ENCODE assay signal across 16 cellular contexts in the genomic region with DNA sequence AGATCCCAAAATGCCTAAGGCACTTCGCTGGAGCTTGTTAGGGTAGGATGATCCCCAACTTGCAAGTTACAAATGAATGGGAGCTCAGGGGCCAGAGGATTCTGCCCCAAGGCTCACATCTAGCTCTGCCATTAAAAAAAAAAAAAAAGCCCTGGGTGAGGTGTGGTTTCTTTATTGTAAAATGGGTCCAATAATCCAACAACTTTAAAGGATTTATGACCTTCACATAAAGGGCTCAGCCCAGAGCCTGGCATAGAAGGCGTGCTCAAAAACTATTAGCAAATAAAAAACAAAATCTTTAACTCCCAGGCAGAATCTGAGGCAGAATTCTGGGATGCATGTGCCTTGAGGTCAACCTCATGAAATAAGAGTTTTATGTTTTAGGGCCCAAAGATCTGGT. TPM values are rescaled to one million over a fixed set of nuclear protein-coding genes. Genes with fewer than 3 reads are reported as not detected.
DNase-seq lines count a peak whose midpoint lies in the region; ATAC-seq and TF ChIP-seq lines count a peak whose summit lies in the region.
"Had no signal": no experiment of that assay in that cellular context is flagged by ENCODE, and none has a peak within 500 bp of the region (broad histone marks: within the 10 kb centered on the region; RNA-seq: fewer than 3 reads in every experiment).

No MANE protein-coding gene starts in this region.

- H4K20me1 ChIP-seq in DND-41 (ENCODE audit: insufficient read depth, low read length) (no peaks in the 10 kb centered on the region), Loucy (ENCODE audit: insufficient read depth, low read length, poor library complexity, severe bottlenecking) (no peaks in the 10 kb centered on the region)

- H2AFZ ChIP-seq in DND-41 (ENCODE audit: low read depth, low read length) (peak overlapping the region; percentile 51; the same call in 1 of the 2 replicates), Loucy (ENCODE audit: low read length) (no peak overlapping the region; the same call in 1 of the 2 replicates)

- H3K27ac Mint-ChIP-seq in activated T-cell treated with anti-CD3 and anti-CD28 coated beads, Interleukin-2, amount 50 U/mL, for 72 hours = no peak overlapping the region
- H3K27ac Mint-ChIP-seq in progenitor cell of endocrine pancreas = no peak overlapping the region
- H3K27ac Mint-ChIP-seq: B cell; CD4-positive, alpha-beta T cell had no signal

- H3K9me3 ChIP-seq in DND-41 (ENCODE audit: insufficient read depth, low read length, severe bottlenecking) = no peaks in the 10 kb centered on the region
- no peaks in the 10 kb centered on the region for H3K9me3 ChIP-seq in Loucy (ENCODE audit: insufficient read depth, low read depth, low read length)
- H3K9me3 ChIP-seq in mucosa of descending colon = no peaks in the 10 kb centered on the region
- H3K9me3 ChIP-seq: Caco-2 had no signal

- no peaks in the 10 kb centered on the region for H3K9me3 Mint-ChIP-seq in activated T-cell treated with anti-CD3 and anti-CD28 coated beads, Interleukin-2, amount 50 U/mL, for 72 hours
- H3K9me3 Mint-ChIP-seq in progenitor cell of endocrine pancreas (ENCODE audit: low read depth) = no peaks in the 10 kb centered on the region
- H3K9me3 Mint-ChIP-seq: CD4-positive, alpha-beta T cell had no signal

- H3K79me2 ChIP-seq in DND-41 (ENCODE audit: insufficient read depth, low read length) (peaks cover 45% of the 10 kb centered on the region), Loucy (ENCODE audit: insufficient read depth, low read length) (peaks cover 66% of the 10 kb centered on the region)

- H3K36me3 ChIP-seq in DND-41 (ENCODE audit: insufficient read depth, low read length) = peaks cover 52% of the 10 kb centered on the region
- no peaks in the 10 kb centered on the region; the same call in 1 of the 2 replicates for H3K36me3 ChIP-seq in Loucy (ENCODE audit: insufficient read depth, low read length)
- H3K36me3 ChIP-seq in mucosa of descending colon (ENCODE audit: low read depth) = no peaks in the 10 kb centered on the region

- DNase-seq in DND-41 (no peak), mucosa of descending colon (peak in 1 of 3 donors; percentile 3), progenitor cell of endocrine pancreas (ENCODE audit: low spot score, unreplicated experiment) (no peak), posterior cingulate gyrus (no peak)
- DNase-seq in activated T-cell treated with anti-CD3 and anti-CD28 coated beads, Interleukin-2, amount 50 U/mL, for 72 hours = no peak
- DNase-seq: Caco-2; CD4-positive, alpha-beta T cell; DMS153; DMS79; GF-D8; KG1 had no signal

- H3K27me3 ChIP-seq in DND-41 (ENCODE audit: insufficient read depth, low read length, poor library complexity) = no peaks in the 10 kb centered on the region
- H3K27me3 ChIP-seq in Loucy (ENCODE audit: insufficient read depth, low read length, poor library complexity, severe bottlenecking) = no peaks in the 10 kb centered on the region

- H3K4me1 ChIP-seq in DND-41 (ENCODE audit: insufficient read depth, low read length) = peaks cover 98% of the 10 kb centered on the region
- H3K4me1 ChIP-seq in Loucy (ENCODE audit: insufficient read depth, low read length, poor library complexity, severe bottlenecking) = peaks cover 65% of the 10 kb centered on the region
- H3K4me1 ChIP-seq in mucosa of descending colon (ENCODE audit: low read depth) = peaks cover 4% of the 10 kb centered on the region

- peak overlapping the region; percentile 93 for H3K27ac ChIP-seq in DND-41 (ENCODE audit: low read length)
- H3K27ac ChIP-seq: C4-2B had no signal

- intact Hi-C loops in mucosa of descending colon (cut with DNase I, micrococcal nuclease) = no loop called here
- intact Hi-C loops in posterior cingulate gyrus (cut with DNase I) = no loop called here

- peaks cover 12% of the 10 kb centered on the region for H3K27me3 Mint-ChIP-seq in activated T-cell treated with anti-CD3 and anti-CD28 coated beads, Interleukin-2, amount 50 U/mL, for 72 hours (ENCODE audit: low read depth)
- H3K27me3 Mint-ChIP-seq in progenitor cell of endocrine pancreas = peaks cover 40% of the 10 kb centered on the region

- H3K4me1 Mint-ChIP-seq in activated T-cell treated with anti-CD3 and anti-CD28 coated beads, Interleukin-2, amount 50 U/mL, for 72 hours (ENCODE audit: low read depth) = no peaks in the 10 kb centered on the region
- no peaks in the 10 kb centered on the region for H3K4me1 Mint-ChIP-seq in progenitor cell of endocrine pancreas (ENCODE audit: low read depth)

- H3K4me3 Mint-ChIP-seq in activated T-cell treated with anti-CD3 and anti-CD28 coated beads, Interleukin-2, amount 50 U/mL, for 72 hours = no peak overlapping the region
- no peak overlapping the region for H3K4me3 Mint-ChIP-seq in progenitor cell of endocrine pancreas (ENCODE audit: low read depth)
- H3K4me3 Mint-ChIP-seq: B cell; CD4-positive, alpha-beta T cell had no signal

- no peaks in the 10 kb centered on the region for H3F3A ChIP-seq in Loucy (ENCODE audit: low read depth)

- H3K36me3 Mint-ChIP-seq in activated T-cell treated with anti-CD3 and anti-CD28 coated beads, Interleukin-2, amount 50 U/mL, for 72 hours (ENCODE audit: insufficient read depth in 2 of 2) = no peaks in the 10 kb centered on the region
- H3K36me3 Mint-ChIP-seq in progenitor cell of endocrine pancreas (ENCODE audit: insufficient read depth) = no peaks in the 10 kb centered on the region

- peak overlapping the region in 1 of 2 experiments; percentile 37; a peak in 2 of 4 replicates for H3K4me3 ChIP-seq in DND-41 (ENCODE audit: low read depth in 1 of 2, low read length in 2 of 2)
- peak overlapping the region; percentile 81 for H3K4me3 ChIP-seq in Loucy (ENCODE audit: low read length, poor library complexity, severe bottlenecking)
- H3K4me3 ChIP-seq in mucosa of descending colon = no peak overlapping the region

- H3K9me2 ChIP-seq in Loucy (replicated peaks; ENCODE audit: low read depth, low read length) = no peaks in the 10 kb centered on the region

- TF ChIP-seq CTCF in DND-41 (IDR thresholded peaks at IDR 0.05; ENCODE audit: borderline replicate concordance, extremely low read depth, low read length, poor library complexity, severe bottlenecking) (no peak), Loucy (conservative IDR thresholded peaks at IDR 0.05; ENCODE audit: low read length) (no peak), mucosa of descending colon (IDR thresholded peaks at IDR 0.05) (no peak), progenitor cell of endocrine pancreas (IDR thresholded peaks at IDR 0.05; ENCODE audit: unreplicated experiment) (no peak)

- H3K9ac ChIP-seq in DND-41 (ENCODE audit: low read depth, low read length) = peak overlapping the region; percentile 73
- H3K9ac ChIP-seq in Loucy (ENCODE audit: low read depth, low read length, poor library complexity, severe bottlenecking) = peak overlapping the region; percentile 93

- no peak for ATAC-seq in DND-41 (ENCODE audit: insufficient read depth, low read depth)
- peak; percentile 69 for ATAC-seq in mucosa of descending colon
- no peak for ATAC-seq in activated T-cell treated with anti-CD3 and anti-CD28 coated beads, Interleukin-2, amount 50 U/mL, for 72 hours (replicated peaks in 1 of 2)

- H3K4me2 ChIP-seq in DND-41 (ENCODE audit: insufficient read depth, low read length) (peak overlapping the region; percentile 62), Loucy (ENCODE audit: low read depth, low read length, poor library complexity, severe bottlenecking) (peak overlapping the region; percentile 81)

RNA-seq across cellular contexts. Expression of a gene that starts 42.5 kb away (rescaled TPM):
- total RNA-seq in mucosa of descending colon (under 1 TPM in 2 of 3 donors, not detected in 1; 0.09 to 0.57 TPM), progenitor cell of endocrine pancreas (not detected in 2 replicates)
- not detected for total RNA-seq in activated T-cell treated with anti-CD3 and anti-CD28 coated beads, Interleukin-2, amount 50 U/mL, for 72 hours
- total RNA-seq: B cell; CD4-positive, alpha-beta T cell; H4; HT-29 had no signal
